Comparison of ENCODE assay signal across 8 cellular contexts in genomic region chr7:22356010-22356854, GRCh38. TPM values are rescaled to one million over a fixed set of nuclear protein-coding genes. Genes with fewer than 3 reads are reported as not detected.
DNase-seq lines count a peak whose midpoint lies in the region; ATAC-seq and TF ChIP-seq lines count a peak whose summit lies in the region.

No MANE protein-coding gene starts in this region.

- no peak for DNase-seq in activated CD4-positive, alpha-beta T cell treated with anti-CD3 and anti-CD28 coated beads, Interleukin-2, amount 10 ng/mL, durations not matched to agents 7 days and 5 days
- DNase-seq in activated CD4-positive, alpha-beta T cell treated with anti-CD3 and anti-CD28 coated beads, Interleukin-2, amount 50 U/mL, for 48 hours, result no peak
- peak; percentile 31 for DNase-seq in WTC11 (ENCODE audit: low spot score)
- peak; percentile 49 for DNase-seq in iPS-NIHi11 (ENCODE audit: low spot score)
- no peak for DNase-seq in SKM-1 treated with dmso at 0.1 percent for 144 hours (lab: John Stamatoyannopoulos, UW; ENCODE audit: unreplicated experiment)
- DNase-seq in T1000 (lab: John Stamatoyannopoulos, UW), result no peak

- peaks cover 3% of the 10 kb centered on the region for H3K9me3 Mint-ChIP-seq in activated CD4-positive, alpha-beta T cell treated with anti-CD3 and anti-CD28 coated beads, Interleukin-2, amount 10 ng/mL, durations not matched to agents 7 days and 5 days
- peaks cover 19% of the 10 kb centered on the region for H3K9me3 Mint-ChIP-seq in WTC11
- H3K9me3 Mint-ChIP-seq in stimulated activated naive CD8-positive, alpha-beta T cell treated with anti-CD3 and anti-CD28 coated beads, Interleukin-15, Interleukin-2, amounts not matched to agents 100 ng/mL and 50 ng/mL, for 24 hours, result peaks cover 12% of the 10 kb centered on the region

- TF ChIP-seq CTCF in WTC11 (IDR thresholded peaks at IDR 0.05), result no peak

- H3K4me1 Mint-ChIP-seq in activated CD4-positive, alpha-beta T cell treated with anti-CD3 and anti-CD28 coated beads, Interleukin-2, amount 10 ng/mL, durations not matched to agents 7 days and 5 days, result peaks cover 5% of the 10 kb centered on the region
- peaks cover 19% of the 10 kb centered on the region for H3K4me1 Mint-ChIP-seq in WTC11
- H3K4me1 Mint-ChIP-seq in stimulated activated naive CD8-positive, alpha-beta T cell treated with anti-CD3 and anti-CD28 coated beads, Interleukin-15, Interleukin-2, amounts not matched to agents 100 ng/mL and 50 ng/mL, for 24 hours (ENCODE audit: low read depth), result peaks cover under 1% of the 10 kb centered on the region

- POLR2A ChIA-PET in activated CD4-positive, alpha-beta T cell treated with anti-CD3 and anti-CD28 coated beads, Interleukin-2, amount 10 ng/mL, durations not matched to agents 7 days and 5 days (lab: Charles Lee), result no interaction called here
- POLR2A ChIA-PET in WTC11 (lab: Charles Lee), result interaction anchor here (0.7 to 1.0 kb wide), 2 partner anchors 75 to 224 kb away, joined by 4 read pairs; no protein-coding TSS in a partner anchor

- CTCF ChIA-PET in activated CD4-positive, alpha-beta T cell treated with anti-CD3 and anti-CD28 coated beads, Interleukin-2, amount 10 ng/mL, durations not matched to agents 7 days and 5 days (lab: Charles Lee), result interaction anchor here (0.7 kb wide), 1 partner anchor 23 kb away, joined by 3 read pairs; no protein-coding TSS in a partner anchor
- CTCF ChIA-PET in WTC11 (lab: Charles Lee), result interaction anchor here (0.6 to 1.4 kb wide), 7 partner anchors 8 to 272 kb away, joined by 3 to 14 read pairs (median 3); no protein-coding TSS in a partner anchor

- no peaks in the 10 kb centered on the region for H3K36me3 Mint-ChIP-seq in activated CD4-positive, alpha-beta T cell treated with anti-CD3 and anti-CD28 coated beads, Interleukin-2, amount 10 ng/mL, durations not matched to agents 7 days and 5 days (ENCODE audit: low read depth)
- peaks cover 20% of the 10 kb centered on the region for H3K36me3 Mint-ChIP-seq in WTC11
- H3K36me3 Mint-ChIP-seq in stimulated activated naive CD8-positive, alpha-beta T cell treated with anti-CD3 and anti-CD28 coated beads, Interleukin-15, Interleukin-2, amounts not matched to agents 100 ng/mL and 50 ng/mL, for 24 hours (ENCODE audit: low read depth), result no peaks in the 10 kb centered on the region

- H3K27ac Mint-ChIP-seq in activated CD4-positive, alpha-beta T cell treated with anti-CD3 and anti-CD28 coated beads, Interleukin-2, amount 10 ng/mL, durations not matched to agents 7 days and 5 days, result no peak overlapping the region
- no peak overlapping the region for H3K27ac Mint-ChIP-seq in WTC11
- H3K27ac Mint-ChIP-seq in stimulated activated naive CD8-positive, alpha-beta T cell treated with anti-CD3 and anti-CD28 coated beads, Interleukin-15, Interleukin-2, amounts not matched to agents 100 ng/mL and 50 ng/mL, for 24 hours, result no peak overlapping the region

- peaks cover 53% of the 10 kb centered on the region for H3K27me3 Mint-ChIP-seq in activated CD4-positive, alpha-beta T cell treated with anti-CD3 and anti-CD28 coated beads, Interleukin-2, amount 10 ng/mL, durations not matched to agents 7 days and 5 days
- peaks cover 29% of the 10 kb centered on the region for H3K27me3 Mint-ChIP-seq in WTC11 (ENCODE audit: low read depth)
- peaks cover 48% of the 10 kb centered on the region for H3K27me3 Mint-ChIP-seq in stimulated activated naive CD8-positive, alpha-beta T cell treated with anti-CD3 and anti-CD28 coated beads, Interleukin-15, Interleukin-2, amounts not matched to agents 100 ng/mL and 50 ng/mL, for 24 hours

- ATAC-seq in HG02870 (IDR thresholded peaks at IDR 0.05; ENCODE audit: unreplicated experiment), result peak; percentile 20
- ATAC-seq in WTC11, result peak; percentile 29

- H3K4me3 Mint-ChIP-seq in activated CD4-positive, alpha-beta T cell treated with anti-CD3 and anti-CD28 coated beads, Interleukin-2, amount 10 ng/mL, durations not matched to agents 7 days and 5 days, result peak overlapping the region; percentile 47
- H3K4me3 Mint-ChIP-seq in WTC11, result peak overlapping the region; percentile 63
- peak overlapping the region; percentile 69 for H3K4me3 Mint-ChIP-seq in stimulated activated naive CD8-positive, alpha-beta T cell treated with anti-CD3 and anti-CD28 coated beads, Interleukin-15, Interleukin-2, amounts not matched to agents 100 ng/mL and 50 ng/mL, for 24 hours

TF ChIP-seq in WTC11, 78 proteins besides CTCF, POLR2A, EP300 and RAD21:
- no peak for TF ChIP-seq NFYB (CRISPR knock-in tag; conservative IDR thresholded peaks at IDR 0.05; ENCODE audit: low read depth)
- no peak for TF ChIP-seq ELF4 (CRISPR knock-in tag; IDR thresholded peaks at IDR 0.05; ENCODE audit: low read depth)
- no peak for TF ChIP-seq FOXJ3 (CRISPR knock-in tag; IDR thresholded peaks at IDR 0.05; ENCODE audit: borderline replicate concordance)
- TF ChIP-seq ZNF423 (CRISPR knock-in tag; IDR thresholded peaks at IDR 0.05), result 0 out of 2 replicates have a peak, but pooled peaks have one; percentile 7
- 0 out of 2 replicates have a peak, but pooled peaks have one; percentile 20 for TF ChIP-seq PRDM15 (CRISPR knock-in tag; IDR thresholded peaks at IDR 0.05)

RNA-seq across cellular contexts. Expression of gene RAPGEF5, which starts 0.7 kb away (rescaled TPM):
- total RNA-seq in activated CD4-positive, alpha-beta T cell treated with anti-CD3 and anti-CD28 coated beads, Interleukin-2, amount 10 ng/mL, durations not matched to agents 7 days and 5 days, result under 1 TPM; 0.60 to 0.69 TPM
- total RNA-seq in WTC11 (2021), result 9.9 to 12.3 TPM (median 10.3 TPM) in 3 replicates

Comparison
In these comparisons a context has a peak if more than half of its experiments do, and no peak if none do; other contexts are left out.
1. DNase-seq: peak in WTC11 (single experiment) and iPS-NIHi11 (single experiment); none in activated CD4-positive, alpha-beta T cell treated with anti-CD3 and anti-CD28 coated beads, Interleukin-2, amount 10 ng/mL, durations not matched to agents 7 days and 5 days (single experiment), activated CD4-positive, alpha-beta T cell treated with anti-CD3 and anti-CD28 coated beads, Interleukin-2, amount 50 U/mL, for 48 hours (0 of 2), SKM-1 treated with dmso at 0.1 percent for 144 hours (single experiment) and T1000 (single experiment).
2. Peak in every context shown above with its lines, with median percentiles within 50 percentile points of each other: H3K4me3 Mint-ChIP-seq.